ENCODE assay signal across 32 cellular contexts in the genomic region with DNA sequence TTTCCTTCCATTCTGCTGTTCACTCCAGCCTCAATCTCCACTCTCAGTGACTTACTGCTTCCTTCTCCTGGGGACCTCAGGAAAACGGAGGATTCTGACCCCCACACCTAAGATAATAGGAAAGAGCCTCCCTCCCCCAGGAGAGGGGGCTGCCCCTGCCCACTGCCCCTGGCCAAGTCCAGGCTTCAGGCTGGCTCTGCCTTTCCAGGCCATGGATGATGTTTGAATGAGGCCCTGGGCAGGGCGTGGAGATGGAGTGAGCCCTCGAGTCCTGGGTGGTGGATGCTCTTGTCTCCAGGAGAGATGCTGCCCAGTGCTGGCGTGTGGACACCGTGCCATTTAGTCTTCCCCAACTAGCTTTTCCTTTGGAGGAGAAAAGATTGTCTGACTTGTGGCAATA.
"Had no signal": no experiment of that assay in that cellular context is flagged by ENCODE, and none has a peak within 500 bp of the region (broad histone marks: within the 10 kb centered on the region; RNA-seq: fewer than 3 reads in every experiment).

No MANE protein-coding gene starts in this region.

- H3K9me3 Mint-ChIP-seq: activated CD4-positive, alpha-beta T cell treated with anti-CD3 and anti-CD28 coated beads, Interleukin-2, amount 10 ng/mL, durations not matched to agents 7 days and 5 days; activated naive CD4-positive, alpha-beta T cell treated with anti-CD3 and anti-CD28 coated beads, Interleukin-2, amount 50 U/mL, for 72 hours; activated naive CD8-positive, alpha-beta T cell treated with anti-CD3 and anti-CD28 coated beads, Interleukin-2, amount 10 ng/mL, durations not matched to agents 7 days and 5 days; activated T-cell treated with anti-CD3 and anti-CD28 coated beads, Interleukin-2, amount 50 U/mL, for 24 hours; activated T-cell treated with anti-CD3 and anti-CD28 coated beads, Interleukin-2, amount 50 U/mL, for 72 hours; dendritic cell treated with granulocyte-macrophage colony-stimulating factor and Interleukin-4, amounts not matched to agents 40 ng/mL and 50 ng/mL, for 4 days had no signal

- H3K4me1 ChIP-seq: esophagus squamous epithelium, gastroesophageal sphincter, heart right ventricle had no signal

- ATAC-seq: activated naive CD4-positive, alpha-beta T cell treated with anti-CD3 and anti-CD28 coated beads, Interleukin-2, amount 50 U/mL, for 72 hours; activated T-cell treated with anti-CD3 and anti-CD28 coated beads, Interleukin-2, amount 50 U/mL, for 72 hours; gastroesophageal sphincter; heart right ventricle; T-helper 17 cell had no signal

- H3K4me3 Mint-ChIP-seq: activated CD4-positive, alpha-beta memory T cell treated with anti-CD3 and anti-CD28 coated beads, Interleukin-2, amount 10 ng/mL, durations not matched to agents 7 days and 5 days; activated CD4-positive, alpha-beta T cell treated with anti-CD3 and anti-CD28 coated beads, Interleukin-2, amount 10 ng/mL, durations not matched to agents 7 days and 5 days; activated naive CD4-positive, alpha-beta T cell treated with anti-CD3 and anti-CD28 coated beads, Interleukin-2, amount 10 ng/mL, durations not matched to agents 7 days and 5 days; activated naive CD8-positive, alpha-beta T cell treated with anti-CD3 and anti-CD28 coated beads, Interleukin-2, amount 10 ng/mL, durations not matched to agents 7 days and 5 days; activated T-cell treated with anti-CD3 and anti-CD28 coated beads, Interleukin-2, amount 50 U/mL, for 24 hours; activated T-cell treated with anti-CD3 and anti-CD28 coated beads, Interleukin-2, amount 50 U/mL, for 72 hours; central memory CD8-positive, alpha-beta T cell; dendritic cell treated with granulocyte-macrophage colony-stimulating factor and Interleukin-4, amounts not matched to agents 40 ng/mL and 50 ng/mL, for 4 days; T-helper 17 cell; T-helper 2 cell treated with Interferon-gamma antibody and Interleukin-4, amounts not matched to agents 5 μg/mL and 100 μg/mL, for 36 hours had no signal

- H3K9me3 ChIP-seq: esophagus squamous epithelium, gastroesophageal sphincter, heart right ventricle had no signal

- H3K4me1 Mint-ChIP-seq: activated CD4-positive, alpha-beta memory T cell treated with anti-CD3 and anti-CD28 coated beads, Interleukin-2, amount 10 ng/mL, durations not matched to agents 7 days and 5 days; activated CD4-positive, alpha-beta T cell treated with anti-CD3 and anti-CD28 coated beads, Interleukin-2, amount 10 ng/mL, durations not matched to agents 7 days and 5 days; activated naive CD4-positive, alpha-beta T cell treated with anti-CD3 and anti-CD28 coated beads, Interleukin-2, amount 10 ng/mL, durations not matched to agents 7 days and 5 days; activated naive CD8-positive, alpha-beta T cell treated with anti-CD3 and anti-CD28 coated beads, Interleukin-2, amount 10 ng/mL, durations not matched to agents 7 days and 5 days; central memory CD8-positive, alpha-beta T cell; T-helper 17 cell had no signal

- H3K27ac Mint-ChIP-seq: activated CD4-positive, alpha-beta memory T cell treated with anti-CD3 and anti-CD28 coated beads, Interleukin-2, amount 10 ng/mL, durations not matched to agents 7 days and 5 days; activated CD4-positive, alpha-beta T cell treated with anti-CD3 and anti-CD28 coated beads, Interleukin-2, amount 10 ng/mL, durations not matched to agents 7 days and 5 days; activated naive CD4-positive, alpha-beta T cell treated with anti-CD3 and anti-CD28 coated beads, Interleukin-2, amount 10 ng/mL, durations not matched to agents 7 days and 5 days; activated naive CD4-positive, alpha-beta T cell treated with anti-CD3 and anti-CD28 coated beads, Interleukin-2, amount 50 U/mL, for 72 hours; activated naive CD8-positive, alpha-beta T cell treated with anti-CD3 and anti-CD28 coated beads, Interleukin-2, amount 10 ng/mL, durations not matched to agents 7 days and 5 days; activated T-cell treated with anti-CD3 and anti-CD28 coated beads, Interleukin-2, amount 50 U/mL, for 24 hours; activated T-cell treated with anti-CD3 and anti-CD28 coated beads, Interleukin-2, amount 50 U/mL, for 72 hours; dendritic cell treated with granulocyte-macrophage colony-stimulating factor and Interleukin-4, amounts not matched to agents 40 ng/mL and 50 ng/mL, for 4 days; T-helper 17 cell; T-helper 2 cell treated with Interferon-gamma antibody and Interleukin-4, amounts not matched to agents 5 μg/mL and 100 μg/mL, for 36 hours had no signal

- H3K27me3 ChIP-seq: brain microvascular endothelial cell, dorsolateral prefrontal cortex, esophagus squamous epithelium, gastroesophageal sphincter, heart right ventricle had no signal

- H3K4me3 ChIP-seq: coronary artery, dorsolateral prefrontal cortex, esophagus squamous epithelium, gastroesophageal sphincter, heart right ventricle had no signal

- DNase-seq: activated CD4-positive, alpha-beta memory T cell treated with anti-CD3 and anti-CD28 coated beads, Interleukin-2, amount 10 ng/mL, durations not matched to agents 7 days and 5 days; activated CD4-positive, alpha-beta T cell treated with anti-CD3 and anti-CD28 coated beads for 1 hour; activated CD4-positive, alpha-beta T cell treated with anti-CD3 and anti-CD28 coated beads for 4 hours; activated CD4-positive, alpha-beta T cell treated with anti-CD3 and anti-CD28 coated beads, Interleukin-2, amount 10 ng/mL, durations not matched to agents 7 days and 5 days; activated CD4-positive, alpha-beta T cell treated with anti-CD3 and anti-CD28 coated beads, Interleukin-2, amount 50 U/mL, for 4 hours; activated CD8-positive, alpha-beta memory T cell treated with anti-CD3 and anti-CD28 coated beads, Interleukin-2, amount 50 U/mL, for 48 hours; activated gamma-delta T cell; activated naive CD4-positive, alpha-beta T cell; activated naive CD4-positive, alpha-beta T cell treated with anti-CD3 and anti-CD28 coated beads, Interleukin-2, amount 10 ng/mL, durations not matched to agents 7 days and 5 days; activated naive CD8-positive, alpha-beta T cell treated with anti-CD3 and anti-CD28 coated beads, Interleukin-2, amount 10 ng/mL, durations not matched to agents 7 days and 5 days; activated T-cell treated with anti-CD3 and anti-CD28 coated beads for 4 hours; activated T-cell treated with anti-CD3 and anti-CD28 coated beads, Interleukin-2, amount 50 U/mL, for 24 hours; activated T-cell treated with anti-CD3 and anti-CD28 coated beads, Interleukin-2, amount 50 U/mL, for 72 hours; brain microvascular endothelial cell; dorsolateral prefrontal cortex; effector memory CD4-positive, alpha-beta T cell; esophagus squamous epithelium; foreskin melanocyte; heart right ventricle; hippocampal formation; T-helper 17 cell; T1000 had no signal

- H3K27me3 Mint-ChIP-seq: activated CD4-positive, alpha-beta memory T cell treated with anti-CD3 and anti-CD28 coated beads, Interleukin-2, amount 10 ng/mL, durations not matched to agents 7 days and 5 days; activated CD4-positive, alpha-beta T cell treated with anti-CD3 and anti-CD28 coated beads, Interleukin-2, amount 10 ng/mL, durations not matched to agents 7 days and 5 days; activated naive CD4-positive, alpha-beta T cell treated with anti-CD3 and anti-CD28 coated beads, Interleukin-2, amount 10 ng/mL, durations not matched to agents 7 days and 5 days; activated naive CD8-positive, alpha-beta T cell treated with anti-CD3 and anti-CD28 coated beads, Interleukin-2, amount 10 ng/mL, durations not matched to agents 7 days and 5 days; activated T-cell treated with anti-CD3 and anti-CD28 coated beads, Interleukin-2, amount 50 U/mL, for 24 hours; central memory CD8-positive, alpha-beta T cell; dendritic cell treated with granulocyte-macrophage colony-stimulating factor and Interleukin-4, amounts not matched to agents 40 ng/mL and 50 ng/mL, for 4 days; T-helper 17 cell had no signal

- FAIRE-seq: astrocyte, bronchial epithelial cell, endothelial cell of umbilical vein had no signal

- H3K27ac ChIP-seq: brain microvascular endothelial cell, coronary artery, dorsolateral prefrontal cortex, epithelial cell of prostate, esophagus squamous epithelium, gastroesophageal sphincter, heart right ventricle had no signal

- H3K36me3 Mint-ChIP-seq: activated naive CD4-positive, alpha-beta T cell treated with anti-CD3 and anti-CD28 coated beads, Interleukin-2, amount 10 ng/mL, durations not matched to agents 7 days and 5 days; activated naive CD4-positive, alpha-beta T cell treated with anti-CD3 and anti-CD28 coated beads, Interleukin-2, amount 50 U/mL, for 72 hours; activated naive CD8-positive, alpha-beta T cell treated with anti-CD3 and anti-CD28 coated beads, Interleukin-2, amount 10 ng/mL, durations not matched to agents 7 days and 5 days had no signal
